Comparison of ENCODE assay signal across 5 cellular contexts in genomic region chr19:18278521-18279265, GRCh38. TPM values are rescaled to one million over a fixed set of nuclear protein-coding genes. Genes with fewer than 3 reads are reported as not detected.
DNase-seq lines count a peak whose midpoint lies in the region; ATAC-seq and TF ChIP-seq lines count a peak whose summit lies in the region.

No MANE protein-coding gene starts in this region.

- peaks cover 27% of the 10 kb centered on the region for H3K27me3 Mint-ChIP-seq in neural progenitor cell (ENCODE audit: insufficient read depth, low read depth)

- peaks cover 4% of the 10 kb centered on the region for H3K9me3 Mint-ChIP-seq in neural progenitor cell

- H3K27me3 ChIP-seq in NT2/D1 (ENCODE audit: insufficient read depth, insufficient read length) (no peaks in the 10 kb centered on the region), mammary epithelial cell (ENCODE audit: insufficient read depth, low read length) (no peaks in the 10 kb centered on the region), neural progenitor cell (no peaks in the 10 kb centered on the region)

- H3K4me3 ChIP-seq in NT2/D1 (ENCODE audit: insufficient read length, low read depth), result peak overlapping the region; percentile 100
- peak overlapping the region; percentile 92 to 99 (median 96) for H3K4me3 ChIP-seq in mammary epithelial cell (replicated peaks in 1 of 3; ENCODE audit: insufficient read depth in 1 of 3, low read depth in 2 of 3, low read length in 3 of 3)
- H3K4me3 ChIP-seq in neural progenitor cell, result peak overlapping the region; percentile 99

- peaks cover 25% of the 10 kb centered on the region for H3K4me1 Mint-ChIP-seq in neural progenitor cell

- H2AFZ ChIP-seq in mammary epithelial cell (ENCODE audit: low read depth, low read length), result no peak overlapping the region
- no peak overlapping the region for H2AFZ ChIP-seq in neural progenitor cell (replicated peaks)

- peaks cover 40% of the 10 kb centered on the region for H3F3A ChIP-seq in neural progenitor cell (ENCODE audit: low read depth)

- CTCF ChIA-PET in mammary epithelial cell (lab: Charles Lee; ENCODE audit: low non-redundant PET), result interaction anchor here (1.4 kb wide), 1 partner anchor 50 kb away, joined by 28 read pairs; no protein-coding TSS in a partner anchor

- peak overlapping the region; percentile 99 for H3K27ac Mint-ChIP-seq in neural progenitor cell

- H3K27ac ChIP-seq in mammary epithelial cell (ENCODE audit: insufficient read depth, low read depth, low read length), result peak overlapping the region; percentile 92
- H3K27ac ChIP-seq in neural progenitor cell, result no peak overlapping the region

- DNase-seq in NT2/D1 (ENCODE audit: low read depth, low spot score) (no peak), mammary epithelial cell (no peak), neural progenitor cell (ENCODE audit: low spot score) (no peak)

- H3K36me3 Mint-ChIP-seq in neural progenitor cell, result peaks cover 11% of the 10 kb centered on the region

- ATAC-seq in GM19463 (IDR thresholded peaks at IDR 0.05; ENCODE audit: unreplicated experiment) (no peak), GM18519 (IDR thresholded peaks at IDR 0.05; ENCODE audit: low FRiP score, unreplicated experiment) (no peak)

- H3K36me3 ChIP-seq in NT2/D1 (ENCODE audit: insufficient read depth, insufficient read length, low read length) (peaks cover 35% of the 10 kb centered on the region), mammary epithelial cell (ENCODE audit: insufficient read depth, low read length) (no peaks in the 10 kb centered on the region), neural progenitor cell (no peaks in the 10 kb centered on the region)

- H3K4me1 ChIP-seq in NT2/D1 (ENCODE audit: insufficient read depth, insufficient read length) (peaks cover 23% of the 10 kb centered on the region), mammary epithelial cell (ENCODE audit: insufficient read depth, low read length) (peaks cover 43% of the 10 kb centered on the region), neural progenitor cell (no peaks in the 10 kb centered on the region)

- WGBS in mammary epithelial cell (ENCODE audit: low coverage, missing lambda C conversion rate), result 75% methylated on average over 7 of the region's 10 CpGs

- peak overlapping the region; percentile 82 for H3K9ac ChIP-seq in NT2/D1 (ENCODE audit: insufficient read length, low read depth)
- H3K9ac ChIP-seq in mammary epithelial cell (ENCODE audit: insufficient read depth, low read length), result peak overlapping the region; percentile 98
- H3K9ac ChIP-seq in neural progenitor cell, result peak overlapping the region; percentile 31

- H3K9me3 ChIP-seq in NT2/D1 (ENCODE audit: insufficient read depth, low read length), result no peaks in the 10 kb centered on the region
- H3K9me3 ChIP-seq in mammary epithelial cell (replicated peaks; ENCODE audit: insufficient read depth, low read length), result no peaks in the 10 kb centered on the region
- H3K9me3 ChIP-seq in neural progenitor cell (ENCODE audit: low read depth), result no peaks in the 10 kb centered on the region

- TF ChIP-seq CTCF in mammary epithelial cell (conservative IDR thresholded peaks at IDR 0.05 in 1 of 2, IDR thresholded peaks at IDR 0.05 in 1 of 2; ENCODE audit: extremely low read depth in 1 of 2, insufficient read depth in 1 of 2, low read depth in 1 of 2, low read length in 2 of 2), result peak in 1 of 2 donors; percentile 29
- TF ChIP-seq CTCF in neural progenitor cell (IDR thresholded peaks at IDR 0.05), result peak; percentile 44

- peak overlapping the region; percentile 96 for H3K4me3 Mint-ChIP-seq in neural progenitor cell

- peaks cover 33% of the 10 kb centered on the region for H3K79me2 ChIP-seq in mammary epithelial cell (ENCODE audit: insufficient read depth, low read length)
- H3K79me2 ChIP-seq in neural progenitor cell (ENCODE audit: low read depth), result peaks cover 57% of the 10 kb centered on the region

- no peaks in the 10 kb centered on the region for H4K20me1 ChIP-seq in mammary epithelial cell (ENCODE audit: insufficient read depth, low read length)
- H4K20me1 ChIP-seq in neural progenitor cell (ENCODE audit: low read depth), result peaks cover 62% of the 10 kb centered on the region

- dilution Hi-C loops in mammary epithelial cell (cut with HindIII; ENCODE audit: low sequenced_read_pairs), result no loop called here

- intact Hi-C loops in mammary epithelial cell (cut with micrococcal nuclease), result loop anchor here (1.0 kb wide), 3 partner anchors 45 to 132 kb away; partner anchors contain the start of gene LSM4

- BruUV-seq in mammary epithelial cell (replicated peaks; lab: Mats Ljungman, UMichigan), result no TSS peak

- H3K4me2 ChIP-seq in mammary epithelial cell (ENCODE audit: insufficient read depth, low read depth, low read length) (peak overlapping the region; percentile 71), neural progenitor cell (peak overlapping the region; percentile 90)

- in situ Hi-C loops in mammary epithelial cell (cut with MboI; ENCODE audit: low sequenced_read_pairs in 2 of 2), result loop anchor here (5.0 to 10.0 kb wide), 3 partner anchors 44 to 136 kb away; partner anchors contain the start of genes LSM4 (in 2 of the 2) and SSBP4 (in 1 of the 2)

RNA-seq across cellular contexts. Expression of gene JUND, which starts 2.7 kb away (rescaled TPM):
- total RNA-seq in mammary epithelial cell, result 10 to 100 TPM; 59.6 to 74.0 TPM
- 30.0 TPM for polyA plus RNA-seq in mammary epithelial cell
- 4.4 TPM for polyA minus RNA-seq in mammary epithelial cell
- 51.7 and 107 TPM in 2 replicates for total RNA-seq in neural progenitor cell (ENCODE audit: low replicate concordance)

RNA-seq across cellular contexts. Expression of gene IQCN, which starts 4.4 kb away (rescaled TPM):
- total RNA-seq in mammary epithelial cell, result under 1 TPM; 0.19 to 0.50 TPM
- polyA plus RNA-seq in mammary epithelial cell, result 0.03 TPM
- polyA minus RNA-seq in mammary epithelial cell, result not detected
- total RNA-seq in neural progenitor cell (ENCODE audit: low replicate concordance), result 0.11 and 1.4 TPM in 2 replicates

RNA-seq across cellular contexts. Expression of gene LSM4, which starts 44.2 kb away (rescaled TPM):
- total RNA-seq in mammary epithelial cell (100 to 1,000 TPM; 127 to 182 TPM), neural progenitor cell (ENCODE audit: low replicate concordance) (440 and 768 TPM in 2 replicates)
- polyA plus RNA-seq in mammary epithelial cell, result 215 TPM
- polyA minus RNA-seq in mammary epithelial cell, result 63.3 TPM

RNA-seq across cellular contexts. Expression of gene PDE4C, which starts 52.5 kb away (rescaled TPM):
- total RNA-seq in mammary epithelial cell (not detected), neural progenitor cell (ENCODE audit: low replicate concordance) (0.28 and 0.62 TPM in 2 replicates)
- polyA plus RNA-seq in mammary epithelial cell, result not detected
- not detected for polyA minus RNA-seq in mammary epithelial cell

Comparison
In these comparisons a context has a peak if more than half of its experiments do, and no peak if none do; other contexts are left out.
1. H3K9ac ChIP-seq: peak in every context shown above with its lines; median percentile 98 in mammary epithelial cell; 82 in NT2/D1; 31 in neural progenitor cell.